In the genomic region with DNA sequence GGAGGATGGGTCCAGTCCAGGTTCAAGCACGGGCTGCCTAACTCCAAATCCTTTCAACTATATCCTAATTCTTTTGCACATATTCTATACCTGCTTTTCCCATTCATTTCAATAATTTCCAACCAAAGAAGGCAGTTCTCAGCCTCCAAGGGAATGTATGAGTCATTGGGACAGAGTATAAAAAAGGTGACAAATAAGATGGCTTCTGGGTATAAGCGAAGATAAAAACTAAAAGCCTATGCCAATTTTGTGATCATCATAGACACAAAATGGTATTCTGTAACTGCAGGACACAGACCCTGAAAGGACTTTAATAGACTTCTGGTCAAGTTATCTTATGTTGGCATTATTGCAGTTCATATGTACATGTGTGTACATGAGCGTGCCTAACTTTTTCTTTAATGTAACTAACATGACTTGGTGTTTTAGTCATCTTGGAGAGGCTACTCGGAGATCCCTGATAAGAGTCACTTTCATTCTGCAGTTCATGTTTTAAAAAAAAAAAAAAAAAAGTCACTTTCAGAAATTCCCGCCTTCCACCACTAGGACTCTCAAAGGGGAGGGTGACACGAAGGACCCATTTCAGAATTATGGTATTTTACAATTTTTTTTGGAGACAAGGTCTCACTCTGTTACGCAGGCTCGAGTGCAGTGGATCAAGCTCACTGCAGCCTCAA, we compare ENCODE assay signal across 11 cellular contexts. TPM values are rescaled to one million over a fixed set of nuclear protein-coding genes. Genes with fewer than 3 reads are reported as not detected.
DNase-seq lines count a peak whose midpoint lies in the region; ATAC-seq and TF ChIP-seq lines count a peak whose summit lies in the region.
"Had no signal": no experiment of that assay in that cellular context is flagged by ENCODE, and none has a peak within 500 bp of the region (broad histone marks: within the 10 kb centered on the region; RNA-seq: fewer than 3 reads in every experiment).

No MANE protein-coding gene starts in this region.

- TF ChIP-seq CTCF in brain (conservative IDR thresholded peaks at IDR 0.05) (peak in 1 of 2 experiments; percentile 52), osteoblast (IDR thresholded peaks at IDR 0.05; ENCODE audit: extremely low read depth, low read depth, low read length) (peak; percentile 39), GM10266 (IDR thresholded peaks at IDR 0.05; ENCODE audit: control insufficient read depth, insufficient read depth, low read depth, missing control alignments) (no peak)

- peaks cover 5% of the 10 kb centered on the region for H3K4me1 ChIP-seq in osteoblast (ENCODE audit: insufficient read depth, low read length)
- H3K4me1 ChIP-seq: parathyroid adenoma had no signal

- H3K27ac ChIP-seq in osteoblast (ENCODE audit: low read depth, low read length) = no peak overlapping the region
- H3K27ac ChIP-seq: parathyroid adenoma had no signal

- no peaks in the 10 kb centered on the region for H3K9me3 ChIP-seq in osteoblast (ENCODE audit: low read depth, low read length)

- H3K27ac Mint-ChIP-seq in activated T-cell treated with anti-CD3 and anti-CD28 coated beads, Interleukin-2, amount 50 U/mL, for 24 hours = peak overlapping the region; percentile 87
- H3K27ac Mint-ChIP-seq in brain = peak overlapping the region in 4 of 5 experiments; percentile 40 to 88 (median 66)

- H3K27me3 Mint-ChIP-seq in activated T-cell treated with anti-CD3 and anti-CD28 coated beads, Interleukin-2, amount 50 U/mL, for 24 hours = no peaks in the 10 kb centered on the region
- H3K27me3 Mint-ChIP-seq in brain = no peaks in the 10 kb centered on the region

- peaks cover 41% of the 10 kb centered on the region for H3K4me1 Mint-ChIP-seq in activated T-cell treated with anti-CD3 and anti-CD28 coated beads, Interleukin-2, amount 50 U/mL, for 24 hours (ENCODE audit: low read depth)
- no peaks in the 10 kb centered on the region for H3K4me1 Mint-ChIP-seq in brain

- no peaks in the 10 kb centered on the region for H3K9me3 Mint-ChIP-seq in activated T-cell treated with anti-CD3 and anti-CD28 coated beads, Interleukin-2, amount 50 U/mL, for 24 hours
- H3K9me3 Mint-ChIP-seq in brain = no peaks in the 10 kb centered on the region

- no peak overlapping the region for H3K4me3 Mint-ChIP-seq in activated T-cell treated with anti-CD3 and anti-CD28 coated beads, Interleukin-2, amount 50 U/mL, for 24 hours
- H3K4me3 Mint-ChIP-seq in brain = no peak overlapping the region

- peaks cover 25% of the 10 kb centered on the region for H3K79me2 ChIP-seq in osteoblast (ENCODE audit: insufficient read depth, low read length)

- no peak for DNase-seq in activated T-cell treated with anti-CD3 and anti-CD28 coated beads, Interleukin-2, amount 50 U/mL, for 24 hours
- no peak for DNase-seq in activated T-cell treated with anti-CD3 and anti-CD28 coated beads for 4 hours
- DNase-seq in LHCN-M2 (ENCODE audit: low read depth) = peak; percentile 18
- peak; percentile 83 for DNase-seq in osteoblast (ENCODE audit: insufficient read length, low spot score, missing footprints)
- no peak for DNase-seq in GM10266 (ENCODE audit: extremely low spot score)
- DNase-seq in activated gamma-delta T cell treated with Interleukin-2 at 50 U/mL for 16 hours = no peak
- DNase-seq: DMS79 had no signal

- peaks cover 70% of the 10 kb centered on the region for H3K36me3 Mint-ChIP-seq in activated T-cell treated with anti-CD3 and anti-CD28 coated beads, Interleukin-2, amount 50 U/mL, for 24 hours (ENCODE audit: low read depth)
- H3K36me3 Mint-ChIP-seq in brain = peaks cover 53% of the 10 kb centered on the region

- H3K36me3 ChIP-seq in osteoblast (ENCODE audit: insufficient read depth, low read length) = peaks cover 39% of the 10 kb centered on the region

- H2AFZ ChIP-seq in osteoblast (ENCODE audit: low read length) = no peak overlapping the region
- H2AFZ ChIP-seq: parathyroid adenoma had no signal

- no peak overlapping the region for H3K4me3 ChIP-seq in osteoblast (ENCODE audit: insufficient read depth, low read length)

- H3K4me2 ChIP-seq in osteoblast (ENCODE audit: insufficient read depth, low read length) = no peak overlapping the region

- no peak for ATAC-seq in GM19455 (IDR thresholded peaks at IDR 0.05; ENCODE audit: unreplicated experiment)

- no peaks in the 10 kb centered on the region for H3K27me3 ChIP-seq in osteoblast (ENCODE audit: insufficient read depth, low read length)

- H4K20me1 ChIP-seq in osteoblast (ENCODE audit: insufficient read depth, low read length) = peaks cover 5% of the 10 kb centered on the region

RNA-seq across cellular contexts. Expression of a gene that starts 17.3 kb away (rescaled TPM):
- total RNA-seq in LHCN-M2 (2014; rRNA removed) (21.7 and 25.3 TPM in 2 replicates), osteoblast (21.5 and 23.2 TPM in 2 replicates)
- 34.4 TPM for polyA plus RNA-seq in LHCN-M2 (2012)
- 99.7 TPM for polyA plus RNA-seq in brain (ENCODE audit: insufficient read depth, low read depth, low replicate concordance)

RNA-seq across cellular contexts. Expression of a gene that starts 45.3 kb away (rescaled TPM):
- total RNA-seq in LHCN-M2 (2014; rRNA removed) (under 0.01 TPM in 1 of 2 replicates, not detected in the other), osteoblast (under 0.01 TPM in 2 replicates)
- polyA plus RNA-seq in LHCN-M2 (2012) = 0.02 TPM
- polyA plus RNA-seq in brain (ENCODE audit: insufficient read depth, low read depth, low replicate concordance) = 7.7 TPM
- total RNA-seq: HT-29 had no signal

RNA-seq across cellular contexts. Expression of a gene that starts 51.5 kb away (rescaled TPM):
- total RNA-seq in LHCN-M2 (2014; rRNA removed) = not detected in 2 replicates
- not detected for polyA plus RNA-seq in LHCN-M2 (2012)
- polyA plus RNA-seq in brain (ENCODE audit: insufficient read depth, low read depth, low replicate concordance) = not detected
- total RNA-seq in osteoblast = not detected in 2 replicates
- total RNA-seq: HT-29 had no signal

Comparison
In these comparisons a context has a peak if more than half of its experiments do, and no peak if none do; other contexts are left out.
1. DNase-seq: peak in LHCN-M2 (single experiment) and osteoblast (single experiment); none in activated T-cell treated with anti-CD3 and anti-CD28 coated beads, Interleukin-2, amount 50 U/mL, for 24 hours (single experiment), activated T-cell treated with anti-CD3 and anti-CD28 coated beads for 4 hours (single experiment), GM10266 (single experiment) and activated gamma-delta T cell treated with Interleukin-2 at 50 U/mL for 16 hours (single experiment).